Comparison of ENCODE assay signal across 25 cellular contexts in the genomic region with DNA sequence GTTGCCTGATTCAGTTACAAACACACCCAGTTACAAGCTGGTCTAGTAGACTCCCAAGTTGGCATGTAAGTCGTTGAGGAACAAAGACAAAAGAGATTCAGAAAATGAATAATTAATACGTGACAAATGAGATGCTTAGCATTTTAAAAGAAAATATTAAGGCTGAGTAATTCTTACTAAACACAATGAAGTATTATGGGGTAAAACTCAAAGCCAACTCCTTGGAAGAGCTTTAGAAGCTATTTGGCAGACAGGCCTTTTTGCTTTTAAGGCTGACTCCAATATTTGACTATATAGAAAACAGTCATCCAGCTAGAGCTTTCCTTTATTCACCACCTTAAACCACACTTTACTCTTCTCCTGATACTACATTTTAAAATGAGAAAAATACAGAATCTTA. TPM values are rescaled to one million over a fixed set of nuclear protein-coding genes. Genes with fewer than 3 reads are reported as not detected.
A peak's percentile ranks its signal among the peaks of the same experiment; 100 is the strongest.
DNase-seq lines count a peak whose midpoint lies in the region; ATAC-seq, FAIRE-seq and TF ChIP-seq lines count a peak whose summit lies in the region.
"Had no signal": no experiment of that assay in that cellular context is flagged by ENCODE, and none has a peak within 500 bp of the region (broad histone marks: within the 10 kb centered on the region; RNA-seq: fewer than 3 reads in every experiment).

No MANE protein-coding gene starts in this region.

- POLR2A ChIA-PET in K562 (lab: Yijun Ruan, JAX) = interaction anchor here (0.9 to 1.5 kb wide), 3 partner anchors 8 to 179 kb away, joined by 3 to 5 read pairs (median 3); no protein-coding TSS in a partner anchor

- H3K9ac ChIP-seq in mammary epithelial cell (ENCODE audit: insufficient read depth, low read length) (no peak overlapping the region), K562 (ENCODE audit: insufficient read depth in 1 of 2, low read depth in 2 of 2, low read length in 2 of 2) (peak overlapping the region in 1 of 2 experiments; percentile 33; a peak in 2 of 4 replicates), keratinocyte (ENCODE audit: control insufficient read depth, extremely low read depth, insufficient read depth, low read length) (no peak overlapping the region)
- H3K9ac ChIP-seq: BLaER1 treated with 17β-estradiol and CSF1 and Interleukin-3, amounts not matched to agents 10 nM and 100 nM had no signal

- no peak for ATAC-seq in K562
- no peak for ATAC-seq in sciatic nerve
- ATAC-seq: CD8-positive, alpha-beta T cell; HepG2 had no signal

- FAIRE-seq in K562 (lab: Jason Lieb, UNC) (no peak), keratinocyte (lab: Jason Lieb, UNC) (peak; percentile 36)
- FAIRE-seq: HepG2 had no signal

- dilution Hi-C loops in mammary epithelial cell (cut with HindIII; ENCODE audit: low sequenced_read_pairs) (no loop called here), keratinocyte (cut with MboI; ENCODE audit: extremely low pct_ligation_motif_present, low sequenced_read_pairs) (no loop called here)

- H4K20me1 ChIP-seq in mammary epithelial cell (ENCODE audit: insufficient read depth, low read length) = no peaks in the 10 kb centered on the region
- H4K20me1 ChIP-seq in K562 (replicated peaks; ENCODE audit: control insufficient read depth, insufficient read depth, low read length) = no peaks in the 10 kb centered on the region
- no peaks in the 10 kb centered on the region for H4K20me1 ChIP-seq in keratinocyte (ENCODE audit: control insufficient read depth, extremely low read depth, insufficient read depth, low read length)

- DNase-seq in breast epithelium (ENCODE audit: low spot score in 2 of 2) = no peak
- no peak for DNase-seq in mammary epithelial cell
- no peak for DNase-seq in K562 (ENCODE audit: extremely low read depth in 1 of 4, low spot score in 3 of 4)
- DNase-seq in keratinocyte (ENCODE audit: low read depth, low spot score) = no peak
- no peak for DNase-seq in tibial artery
- DNase-seq in GM19240 (ENCODE audit: insufficient read length, low spot score) = no peak
- no peak for DNase-seq in sciatic nerve (ENCODE audit: low spot score)
- no peak for DNase-seq in endothelial cell (ENCODE audit: low spot score)
- DNase-seq: CD8-positive, alpha-beta T cell; DMS153; GDM1; KBM-7; NCI-H1092; NCI-H1436; NCI-H187 treated with DMSO at 0.1 percent for 48 hours; NCI-H2107; NCI-H446 treated with DMSO at 0.1 percent for 48 hours; NCI-H748 treated with DMSO at 0.1 percent for 48 hours; SIG-M5 had no signal

- H3K9me1 ChIP-seq in K562 (ENCODE audit: control insufficient read depth, insufficient read depth, low read length) (no peaks in the 10 kb centered on the region), keratinocyte (ENCODE audit: control insufficient read depth, extremely low read depth, insufficient read depth, low read length) (no peaks in the 10 kb centered on the region)

- peaks cover 7% of the 10 kb centered on the region for H3K36me3 Mint-ChIP-seq in endothelial cell (ENCODE audit: low read depth, unreplicated experiment)

- H3K36me3 ChIP-seq in breast epithelium (no peaks in the 10 kb centered on the region), mammary epithelial cell (ENCODE audit: insufficient read depth, low read length) (no peaks in the 10 kb centered on the region), K562 (ENCODE audit: control insufficient read depth, insufficient read depth, low read length) (no peaks in the 10 kb centered on the region), keratinocyte (ENCODE audit: control insufficient read depth in 2 of 2, extremely low read depth in 1 of 2, insufficient read depth in 2 of 2, low read length in 2 of 2) (no peaks in the 10 kb centered on the region), tibial artery (no peaks in the 10 kb centered on the region)
- H3K36me3 ChIP-seq: HAP-1 had no signal

- TF ChIP-seq POLR2A in breast epithelium (IDR thresholded peaks at IDR 0.05) (no peak), K562 (conservative IDR thresholded peaks at IDR 0.05) (no peak)

- no peaks in the 10 kb centered on the region for H3K4me1 ChIP-seq in breast epithelium
- peaks cover 14% of the 10 kb centered on the region for H3K4me1 ChIP-seq in mammary epithelial cell (ENCODE audit: insufficient read depth, low read length)
- peaks cover 1 to 22% of the 10 kb centered on the region in 2 experiments for H3K4me1 ChIP-seq in K562 (replicated peaks in 1 of 2; ENCODE audit: control insufficient read depth in 2 of 2, insufficient read depth in 2 of 2, low read length in 2 of 2)
- peaks cover 11% of the 10 kb centered on the region for H3K4me1 ChIP-seq in keratinocyte (ENCODE audit: control insufficient read depth, extremely low read depth, insufficient read depth, low read length)
- peaks cover 0 to 34% (median 12%) of the 10 kb centered on the region in 4 donors for H3K4me1 ChIP-seq in tibial artery

- peaks cover 18% of the 10 kb centered on the region for H3K79me2 ChIP-seq in mammary epithelial cell (ENCODE audit: insufficient read depth, low read length)
- peaks cover 27% of the 10 kb centered on the region; the same call in 2 of the 3 replicates for H3K79me2 ChIP-seq in K562 (ENCODE audit: control insufficient read depth, insufficient read depth, low read length)
- H3K79me2 ChIP-seq in keratinocyte (ENCODE audit: control insufficient read depth, insufficient read depth, low read length) = peaks cover 3% of the 10 kb centered on the region

- H3K9me3 ChIP-seq in breast epithelium = no peaks in the 10 kb centered on the region
- no peaks in the 10 kb centered on the region for H3K9me3 ChIP-seq in mammary epithelial cell (replicated peaks; ENCODE audit: insufficient read depth, low read length)
- H3K9me3 ChIP-seq in K562 (replicated peaks; ENCODE audit: control insufficient read depth, insufficient read depth, low read depth, low read length) = no peaks in the 10 kb centered on the region
- H3K9me3 ChIP-seq in keratinocyte (ENCODE audit: control insufficient read depth, low read depth, low read length) = no peaks in the 10 kb centered on the region
- H3K9me3 ChIP-seq in tibial artery = no peaks in the 10 kb centered on the region
- H3K9me3 ChIP-seq: HAP-1 had no signal

- no peaks in the 10 kb centered on the region for H3K27me3 ChIP-seq in breast epithelium
- no peaks in the 10 kb centered on the region for H3K27me3 ChIP-seq in mammary epithelial cell (ENCODE audit: insufficient read depth, low read length)
- H3K27me3 ChIP-seq in K562 (ENCODE audit: control insufficient read depth in 2 of 2, insufficient read depth in 2 of 2, low read length in 2 of 2) = no peaks in the 10 kb centered on the region
- H3K27me3 ChIP-seq in keratinocyte (ENCODE audit: control insufficient read depth, extremely low read depth, insufficient read depth, low read length) = no peaks in the 10 kb centered on the region
- no peaks in the 10 kb centered on the region for H3K27me3 ChIP-seq in tibial artery
- H3K27me3 ChIP-seq: BLaER1 treated with 17β-estradiol and CSF1 and Interleukin-3, amounts not matched to agents 10 nM and 100 nM had no signal

- H2AFZ ChIP-seq in mammary epithelial cell (ENCODE audit: low read depth, low read length) = no peak overlapping the region
- H2AFZ ChIP-seq in K562 (ENCODE audit: low read depth, low read length) = peak overlapping the region; percentile 75; the same call in 1 of the 2 replicates
- H2AFZ ChIP-seq in keratinocyte (ENCODE audit: control insufficient read depth, low read length) = no peak overlapping the region

- in situ Hi-C loops in mammary epithelial cell (cut with MboI; ENCODE audit: low sequenced_read_pairs in 2 of 2) = no loop called here
- in situ Hi-C loops in K562 (cut with MboI) = no loop called here

- CTCF ChIA-PET in mammary epithelial cell (lab: Charles Lee; ENCODE audit: low non-redundant PET) = no interaction called here
- CTCF ChIA-PET in K562 (lab: Yijun Ruan, JAX; ENCODE audit: low intra/inter-chr PET ratio) = no interaction called here

- H3K27ac Mint-ChIP-seq in endothelial cell (ENCODE audit: unreplicated experiment) = no peak overlapping the region

- no peak for TF ChIP-seq EP300 in K562 (IDR thresholded peaks at IDR 0.05; ENCODE audit: low read length)

- no peak overlapping the region for H3K4me3 Mint-ChIP-seq in endothelial cell (ENCODE audit: unreplicated experiment)
- H3K4me3 Mint-ChIP-seq: CD8-positive, alpha-beta T cell had no signal

- WGBS in mammary epithelial cell (ENCODE audit: low coverage, missing lambda C conversion rate) = 5% methylated on average over 2 of the region's 2 CpGs
- 47% methylated on average over 2 of the region's 2 CpGs for WGBS in K562 (ENCODE audit: insufficient coverage, low coverage, missing lambda C conversion rate)

- TF ChIP-seq RAD21 in K562 (CRISPR knock-in tag; conservative IDR thresholded peaks at IDR 0.05 in 1 of 2, IDR thresholded peaks at IDR 0.05 in 1 of 2) = no peak

- H3K27me3 Mint-ChIP-seq in endothelial cell (ENCODE audit: unreplicated experiment) = peaks cover 5% of the 10 kb centered on the region

- H3K4me1 Mint-ChIP-seq in endothelial cell (ENCODE audit: unreplicated experiment) = peaks cover 30% of the 10 kb centered on the region

- no peaks in the 10 kb centered on the region for H3K9me3 Mint-ChIP-seq in endothelial cell (ENCODE audit: unreplicated experiment)
- H3K9me3 Mint-ChIP-seq: CD8-positive, alpha-beta T cell had no signal

- peak overlapping the region; percentile 40 to 49 for H3K27ac ChIP-seq in breast epithelium
- H3K27ac ChIP-seq in mammary epithelial cell (ENCODE audit: insufficient read depth, low read depth, low read length) = no peak overlapping the region
- H3K27ac ChIP-seq in K562 (ENCODE audit: extremely low read depth, low read depth, low read length) = peak overlapping the region; percentile 53; the same call in 2 of the 3 replicates
- H3K27ac ChIP-seq in keratinocyte (ENCODE audit: control insufficient read depth, insufficient read depth, low read length) = no peak overlapping the region
- H3K27ac ChIP-seq in tibial artery = peak overlapping the region; percentile 44 to 51
- H3K27ac ChIP-seq: 22Rv1; BLaER1 treated with 17β-estradiol and CSF1 and Interleukin-3, amounts not matched to agents 10 nM and 100 nM; HL-60 had no signal

- no peak overlapping the region for H3K4me2 ChIP-seq in mammary epithelial cell (ENCODE audit: insufficient read depth, low read depth, low read length)
- peak overlapping the region; percentile 65; the same call in 1 of the 2 replicates for H3K4me2 ChIP-seq in K562 (ENCODE audit: insufficient read depth, low read length)
- no peak overlapping the region for H3K4me2 ChIP-seq in keratinocyte (ENCODE audit: control insufficient read depth, extremely low read depth, insufficient read depth, low read depth, low read length)
- H3K4me2 ChIP-seq: BLaER1 treated with 17β-estradiol and CSF1 and Interleukin-3, amounts not matched to agents 10 nM and 100 nM had no signal

- BruUV-seq in mammary epithelial cell (replicated peaks; lab: Mats Ljungman, UMichigan) (no TSS peak), K562 (replicated peaks; lab: Mats Ljungman, UMichigan) (no TSS peak)

- intact Hi-C loops in breast epithelium (cut with DNase I; ENCODE audit: low total_unique reads) (no loop called here), mammary epithelial cell (cut with micrococcal nuclease) (no loop called here), K562 (cut with micrococcal nuclease) (no loop called here), tibial artery (cut with DNase I; ENCODE audit: low total_unique reads) (no loop called here), sciatic nerve (cut with DNase I) (no loop called here)

- TF ChIP-seq CTCF in breast epithelium (IDR thresholded peaks at IDR 0.05) (no peak), mammary epithelial cell (conservative IDR thresholded peaks at IDR 0.05 in 1 of 2, IDR thresholded peaks at IDR 0.05 in 1 of 2; ENCODE audit: extremely low read depth in 1 of 2, insufficient read depth in 1 of 2, low read depth in 1 of 2, low read length in 2 of 2) (no peak), K562 (IDR thresholded peaks at IDR 0.05 in 2 of 3, conservative IDR thresholded peaks at IDR 0.05 in 1 of 3; ENCODE audit: insufficient read depth in 2 of 3, low read depth in 1 of 3, low read length in 3 of 3) (no peak), keratinocyte (optimal IDR thresholded peaks at IDR 0.05 in 1 of 3, IDR thresholded peaks at IDR 0.05 in 1 of 3, conservative IDR thresholded peaks at IDR 0.05 in 1 of 3; ENCODE audit: extremely low read depth in 1 of 3, insufficient read depth in 2 of 3, low read length in 3 of 3) (no peak), tibial artery (IDR thresholded peaks at IDR 0.05) (no peak), endothelial cell (IDR thresholded peaks at IDR 0.05; ENCODE audit: unreplicated experiment) (no peak)

- H3K4me3 ChIP-seq in breast epithelium (no peak overlapping the region), mammary epithelial cell (replicated peaks in 1 of 3; ENCODE audit: insufficient read depth in 1 of 3, low read depth in 2 of 3, low read length in 3 of 3) (no peak overlapping the region), K562 (no peak overlapping the region), keratinocyte (ENCODE audit: control insufficient read depth in 2 of 3, extremely low read depth in 1 of 3, insufficient read depth in 2 of 3, low read depth in 1 of 3, low read length in 3 of 3) (no peak overlapping the region), tibial artery (no peak overlapping the region)
- H3K4me3 ChIP-seq: BLaER1 treated with 17β-estradiol and CSF1 and Interleukin-3, amounts not matched to agents 10 nM and 100 nM; HAP-1 had no signal

RNA-seq across cellular contexts. Expression of a gene that starts 5.4 kb away (rescaled TPM):
- total RNA-seq in breast epithelium (10 to 100 TPM in 2 of 3 donors, 1 to 10 TPM in 1; 5.8 to 18.6 (median 13.4) TPM), mammary epithelial cell (1 to 10 TPM; 3.5 to 6.2 TPM), K562 (2014; rRNA removed) (5.6 and 6.9 TPM in 2 replicates), K562 (2014; rRNA removed; fragmentation: Illumina TruSeq; extraction: Trizol) (10.5 and 10.7 TPM in 2 replicates), K562 (2015; rRNA removed; fragmentation: Illumina TruSeq; extraction: Trizol) (5.6 and 7.0 TPM in 2 replicates), K562 (2021) (9.1 and 10.2 TPM in 2 replicates), sciatic nerve (13.2 TPM), endothelial cell (ENCODE audit: unreplicated experiment) (17.7 TPM)
- polyA plus RNA-seq in mammary epithelial cell (2.4 TPM), K562 (2011; rRNA removed) (6.9 and 12.6 TPM in 2 replicates), K562 (2014; fragmentation: Illumina TruSeq; extraction: Trizol) (6.5 and 9.6 TPM in 2 replicates), K562 (2014; fragmentation: Nextera tagmentation; extraction: Ambion mirVana) (1 to 10 TPM; 8.7 to 9.3 TPM), K562 (2014; rRNA removed) (5.4 and 6.2 TPM in 2 replicates), keratinocyte (2.3 to 6.6 TPM (median 3.3 TPM) in 3 replicates)
- polyA minus RNA-seq in mammary epithelial cell (0.26 TPM), keratinocyte (1.9 to 5.4 TPM (median 2.1 TPM) in 3 replicates)
- 5.7 and 18.9 TPM in 2 replicates for total RNA-seq in K562 (2011; cell fraction: chromatin; rRNA removed; ENCODE audit: low replicate concordance)
- 2.3 and 4.5 TPM in 2 replicates for total RNA-seq in K562 (2011; cell fraction: nucleolus; rRNA removed)
- total RNA-seq in K562 (2011; cell fraction: nucleoplasm; rRNA removed) = 10.6 and 14.4 TPM in 2 replicates
- polyA plus RNA-seq in K562 (2011; cell fraction: cytosol; rRNA removed) = 1.8 and 2.4 TPM in 2 replicates
- 5.4 and 6.7 TPM in 2 replicates for polyA plus RNA-seq in K562 (2011; cell fraction: nucleus; rRNA removed)
- polyA plus RNA-seq in K562 (2012) = 4.1 and 6.4 TPM in 2 replicates
- polyA minus RNA-seq in K562 (2011; rRNA and poly(A)+ RNA removed) = 10.9 and 12.3 TPM in 2 replicates
- 4.1 and 7.2 TPM in 2 replicates for polyA minus RNA-seq in K562 (2011; cell fraction: cytosol; rRNA and poly(A)+ RNA removed)
- 7.5 and 12.0 TPM in 2 replicates for polyA minus RNA-seq in K562 (2011; cell fraction: nucleus; rRNA and poly(A)+ RNA removed)
- 1.4 TPM for polyA plus RNA-seq in keratinocyte (2011; ENCODE audit: low read depth)
- 1.2 and 4.0 TPM in 2 replicates for polyA plus RNA-seq in keratinocyte (2011; cell fraction: cytosol; rRNA removed)
- polyA plus RNA-seq in keratinocyte (2011; cell fraction: nucleus; rRNA removed) = 3.2 and 3.9 TPM in 2 replicates
- 0.95 and 3.1 TPM in 2 replicates for polyA plus RNA-seq in keratinocyte (2012; ENCODE audit: low replicate concordance)
- polyA minus RNA-seq in keratinocyte (2011; cell fraction: cytosol; rRNA and poly(A)+ RNA removed) = 0.77 TPM
- polyA minus RNA-seq in keratinocyte (2011; cell fraction: nucleus; rRNA and poly(A)+ RNA removed) = 3.3 and 7.8 TPM in 2 replicates

RNA-seq across cellular contexts. Expression of a gene that starts 32.0 kb away (rescaled TPM):
- total RNA-seq in breast epithelium (1,000 to 10,000 TPM; 1,431 to 8,681 (median 2,067) TPM), mammary epithelial cell (1,000 to 10,000 TPM; 1,327 to 1,978 TPM), K562 (2014; rRNA removed) (604 and 655 TPM in 2 replicates), K562 (2014; rRNA removed; fragmentation: Illumina TruSeq; extraction: Trizol) (264 and 301 TPM in 2 replicates), K562 (2015; rRNA removed; fragmentation: Illumina TruSeq; extraction: Trizol) (441 and 490 TPM in 2 replicates), K562 (2021) (571 and 621 TPM in 2 replicates), sciatic nerve (4,253 TPM), endothelial cell (ENCODE audit: unreplicated experiment) (6,235 TPM)
- polyA plus RNA-seq in mammary epithelial cell (1,682 TPM), K562 (2011; rRNA removed) (300 and 518 TPM in 2 replicates), K562 (2014; fragmentation: Illumina TruSeq; extraction: Trizol) (458 and 481 TPM in 2 replicates), K562 (2014; fragmentation: Nextera tagmentation; extraction: Ambion mirVana) (100 to 1,000 TPM in 1 of 2 experiments, 10 to 100 TPM in 1; 86.0 to 123 TPM), K562 (2014; rRNA removed) (275 and 383 TPM in 2 replicates), keratinocyte (341 to 1,147 TPM (median 495 TPM) in 3 replicates)
- polyA minus RNA-seq in mammary epithelial cell (2,334 TPM), keratinocyte (460 to 1,179 TPM (median 477 TPM) in 3 replicates)
- total RNA-seq in K562 (2011; cell fraction: chromatin; rRNA removed; ENCODE audit: low replicate concordance) = 119 and 160 TPM in 2 replicates
- 119 and 169 TPM in 2 replicates for total RNA-seq in K562 (2011; cell fraction: nucleolus; rRNA removed)
- total RNA-seq in K562 (2011; cell fraction: nucleoplasm; rRNA removed) = 116 and 178 TPM in 2 replicates
- 296 and 577 TPM in 2 replicates for polyA plus RNA-seq in K562 (2011; cell fraction: cytosol; rRNA removed)
- polyA plus RNA-seq in K562 (2011; cell fraction: nucleus; rRNA removed) = 267 and 332 TPM in 2 replicates
- polyA plus RNA-seq in K562 (2012) = 869 and 1,478 TPM in 2 replicates
- 448 and 611 TPM in 2 replicates for polyA minus RNA-seq in K562 (2011; rRNA and poly(A)+ RNA removed)
- polyA minus RNA-seq in K562 (2011; cell fraction: cytosol; rRNA and poly(A)+ RNA removed) = 361 and 458 TPM in 2 replicates
- polyA minus RNA-seq in K562 (2011; cell fraction: nucleus; rRNA and poly(A)+ RNA removed) = 168 and 199 TPM in 2 replicates
- polyA plus RNA-seq in keratinocyte (2011; ENCODE audit: low read depth) = 56.4 TPM
- polyA plus RNA-seq in keratinocyte (2011; cell fraction: cytosol; rRNA removed) = 552 and 735 TPM in 2 replicates
- polyA plus RNA-seq in keratinocyte (2011; cell fraction: nucleus; rRNA removed) = 325 and 358 TPM in 2 replicates
- polyA plus RNA-seq in keratinocyte (2012; ENCODE audit: low replicate concordance) = 57.6 and 1,089 TPM in 2 replicates
- 1,163 TPM for polyA minus RNA-seq in keratinocyte (2011; cell fraction: cytosol; rRNA and poly(A)+ RNA removed)
- polyA minus RNA-seq in keratinocyte (2011; cell fraction: nucleus; rRNA and poly(A)+ RNA removed) = 188 and 237 TPM in 2 replicates
- total RNA-seq: HepG2, HT-29 had no signal
- polyA plus RNA-seq: HepG2 had no signal

Comparison
In these comparisons a context has a peak if more than half of its experiments do, and no peak if none do; other contexts are left out.
1. H3K27ac ChIP-seq: peak in breast epithelium (2 of 2), K562 (single experiment) and tibial artery (2 of 2); none in mammary epithelial cell (single experiment) and keratinocyte (single experiment).